ENCODE assay signal across 8 cellular contexts in the genomic region with DNA sequence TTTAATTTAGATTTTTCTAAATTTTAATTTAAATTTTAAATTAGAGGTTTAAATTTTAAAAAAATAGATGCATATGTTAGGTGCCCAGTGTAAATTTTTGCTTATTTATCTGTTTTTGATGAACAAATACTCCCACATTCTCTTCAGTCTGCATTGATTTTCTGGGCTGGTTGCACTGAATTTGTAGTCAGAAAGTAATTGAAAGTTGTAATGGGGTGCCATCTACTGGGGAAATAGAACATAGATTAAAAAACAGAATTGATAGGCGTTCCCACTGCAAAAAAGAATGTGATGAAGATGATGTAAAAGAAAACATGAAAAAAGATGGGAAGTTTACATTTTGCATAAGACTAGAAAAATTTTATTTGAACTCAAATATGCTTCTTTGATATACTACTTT. TPM values are rescaled to one million over a fixed set of nuclear protein-coding genes. Genes with fewer than 3 reads are reported as not detected.
DNase-seq lines count a peak whose midpoint lies in the region; ATAC-seq and TF ChIP-seq lines count a peak whose summit lies in the region.

No MANE protein-coding gene starts in this region.

- H3K4me1 Mint-ChIP-seq in Caco-2 (ENCODE audit: low read depth, unreplicated experiment) (no peaks in the 10 kb centered on the region), chondrocyte (ENCODE audit: low read depth) (no peaks in the 10 kb centered on the region), nephron (peaks cover 10% of the 10 kb centered on the region)

- no peak for ATAC-seq in GM18517 (IDR thresholded peaks at IDR 0.05; ENCODE audit: unreplicated experiment)
- ATAC-seq in HG03196 (IDR thresholded peaks at IDR 0.05; ENCODE audit: unreplicated experiment): no peak

- CTCF ChIA-PET in Caco-2 (lab: Charles Lee): no interaction called here

- no peaks in the 10 kb centered on the region for H3K36me3 ChIP-seq in Caco-2 (ENCODE audit: control insufficient read depth, insufficient read depth, low read length)

- intact Hi-C loops in Caco-2 (cut with micrococcal nuclease; ENCODE audit: unreplicated experiment): loop anchor here (1.0 to 5.0 kb wide), 5 partner anchors 23 to 414 kb away; no protein-coding TSS in a partner anchor

- H3K27ac Mint-ChIP-seq in Caco-2 (ENCODE audit: unreplicated experiment) (no peak overlapping the region), chondrocyte (ENCODE audit: unreplicated experiment) (no peak overlapping the region), nephron (no peak overlapping the region)

- POLR2A ChIA-PET in Caco-2 (lab: Charles Lee): no interaction called here

- H3K4me1 ChIP-seq in Caco-2: no peaks in the 10 kb centered on the region

- no peaks in the 10 kb centered on the region for H3K9me3 ChIP-seq in Caco-2

- H3K4me3 Mint-ChIP-seq in Caco-2 (ENCODE audit: unreplicated experiment) (no peak overlapping the region), chondrocyte (ENCODE audit: unreplicated experiment) (no peak overlapping the region), nephron (no peak overlapping the region)

- peaks cover 2% of the 10 kb centered on the region for H3K27me3 Mint-ChIP-seq in Caco-2 (ENCODE audit: insufficient read depth, unreplicated experiment)
- peaks cover 5% of the 10 kb centered on the region for H3K27me3 Mint-ChIP-seq in chondrocyte (ENCODE audit: low read depth)
- H3K27me3 Mint-ChIP-seq in nephron (ENCODE audit: low read depth): peaks cover 9% of the 10 kb centered on the region

- DNase-seq in Caco-2 (peak in 1 of 2 experiments; percentile 45), HCEC 1CT (peak; percentile 49), NCI-H460 (ENCODE audit: extremely low read depth, low read depth) (peak; percentile 68), chondrocyte (ENCODE audit: low spot score) (no peak), ecto neural progenitor cell (ENCODE audit: low spot score) (no peak)

- BruUV-seq in Caco-2 (replicated peaks; lab: Mats Ljungman, UMichigan): no TSS peak

- peak; percentile 36 to 53 for TF ChIP-seq CTCF in Caco-2 (IDR thresholded peaks at IDR 0.05; ENCODE audit: insufficient read depth in 1 of 2, low read depth in 1 of 2, low read length in 1 of 2, severe bottlenecking in 1 of 2, unreplicated experiment in 1 of 2)
- TF ChIP-seq CTCF in chondrocyte (IDR thresholded peaks at IDR 0.05): peak; percentile 83
- peak; percentile 53 to 75 (median 63) for TF ChIP-seq CTCF in nephron (IDR thresholded peaks at IDR 0.05; ENCODE audit: unreplicated experiment in 3 of 3)

- no peaks in the 10 kb centered on the region for H3K36me3 Mint-ChIP-seq in Caco-2 (ENCODE audit: insufficient read depth, unreplicated experiment)
- H3K36me3 Mint-ChIP-seq in chondrocyte (ENCODE audit: low read depth): no peaks in the 10 kb centered on the region
- H3K36me3 Mint-ChIP-seq in nephron (ENCODE audit: low read depth): no peaks in the 10 kb centered on the region

- H3K9me3 Mint-ChIP-seq in Caco-2 (ENCODE audit: unreplicated experiment) (no peaks in the 10 kb centered on the region), chondrocyte (ENCODE audit: low read depth) (no peaks in the 10 kb centered on the region), nephron (no peaks in the 10 kb centered on the region)

- no peaks in the 10 kb centered on the region for H3K27me3 ChIP-seq in Caco-2 (replicated peaks; ENCODE audit: control insufficient read depth, insufficient read depth, low read length)

- no peak overlapping the region for H3K4me3 ChIP-seq in Caco-2 (ENCODE audit: low read depth, low read length)

RNA-seq across cellular contexts. Expression of a gene that starts 51.7 kb away (rescaled TPM):
- total RNA-seq in Caco-2 (2022) (not detected in 2 replicates), chondrocyte (0.51 to 5.0 TPM (median 0.70 TPM) in 3 replicates)
- 0.09 and 0.12 TPM in 2 replicates for total RNA-seq in NCI-H460 (2014; rRNA removed; shearing (Covaris generic))
- polyA plus RNA-seq in NCI-H460 (2014; cell fraction: nucleus; rRNA removed): 0.06 and 0.88 TPM in 2 replicates

Comparison
In these comparisons a context has a peak if more than half of its experiments do, and no peak if none do; other contexts are left out.
1. DNase-seq: peak in HCEC 1CT (single experiment) and NCI-H460 (single experiment); none in chondrocyte (single experiment) and ecto neural progenitor cell (single experiment).
2. Peak in every context shown above with its lines, with median percentiles within 50 percentile points of each other: CTCF ChIP-seq.